In genomic region chr12:123390415-123391093, GRCh38 we compare ENCODE assay signal across 9 cellular contexts. TPM values are rescaled to one million over a fixed set of nuclear protein-coding genes. Genes with fewer than 3 reads are reported as not detected.
DNase-seq lines count a peak whose midpoint lies in the region; ATAC-seq and TF ChIP-seq lines count a peak whose summit lies in the region.
"Had no signal": no experiment of that assay in that cellular context is flagged by ENCODE, and none has a peak within 500 bp of the region (broad histone marks: within the 10 kb centered on the region; RNA-seq: fewer than 3 reads in every experiment).

No MANE protein-coding gene starts in this region.

- H3K27ac Mint-ChIP-seq in activated T-cell treated with anti-CD3 and anti-CD28 coated beads, Interleukin-2, amount 50 U/mL, for 72 hours: peak overlapping the region; percentile 66

- intact Hi-C loops in breast epithelium (cut with DNase I; ENCODE audit: low total_unique reads): no loop called here
- intact Hi-C loops in transverse colon (cut with DNase I; ENCODE audit: low total_unique reads): no loop called here

- H3K4me3 Mint-ChIP-seq in activated T-cell treated with anti-CD3 and anti-CD28 coated beads, Interleukin-2, amount 50 U/mL, for 72 hours: peak overlapping the region; percentile 74 to 91

- TF ChIP-seq EP300 in transverse colon (IDR thresholded peaks at IDR 0.05; ENCODE audit: low read depth): no peak

- no peak for ATAC-seq in activated T-cell treated with anti-CD3 and anti-CD28 coated beads, Interleukin-2, amount 50 U/mL, for 72 hours (replicated peaks in 1 of 2)
- no peak for ATAC-seq in HG03159 (IDR thresholded peaks at IDR 0.05; ENCODE audit: unreplicated experiment)

- H3K36me3 ChIP-seq in breast epithelium (no peaks in the 10 kb centered on the region), transverse colon (peaks cover 0 to 38% (median 16%) of the 10 kb centered on the region in 4 donors)

- in situ Hi-C loops in transverse colon (cut with MboI; ENCODE audit: low pct_ligation_motif_present in 1 of 4, low pct_unique_long_range_greater_than_20kb in 1 of 4, low sequenced_read_pairs in 3 of 4) (no loop called here), GM13977 (cut with MboI; ENCODE audit: low pct_unique_long_range_greater_than_20kb, low sequenced_read_pairs, unreplicated experiment) (no loop called here)

- DNase-seq in activated T-cell treated with anti-CD3 and anti-CD28 coated beads, Interleukin-2, amount 50 U/mL, for 72 hours: no peak
- DNase-seq in activated T-cell treated with anti-CD3 and anti-CD28 coated beads, Interleukin-2, amount 50 U/mL, for 48 hours: no peak
- no peak for DNase-seq in breast epithelium (ENCODE audit: low spot score in 2 of 2)
- peak; percentile 54 to 70 for DNase-seq in lung microvascular endothelial cell (ENCODE audit: low read depth in 2 of 2)
- no peak for DNase-seq in transverse colon
- no peak for DNase-seq in GM13977 (ENCODE audit: low spot score)
- no peak for DNase-seq in NCI-H446 (lab: John Stamatoyannopoulos, UW)
- DNase-seq: DMS 273 treated with DMSO at 0.1 percent for 48 hours had no signal

- peaks cover 12 to 25% of the 10 kb centered on the region in 2 donors for H3K36me3 Mint-ChIP-seq in activated T-cell treated with anti-CD3 and anti-CD28 coated beads, Interleukin-2, amount 50 U/mL, for 72 hours (ENCODE audit: insufficient read depth in 2 of 2)

- peak overlapping the region; percentile 75 to 80 for H3K27ac ChIP-seq in breast epithelium
- H3K27ac ChIP-seq in transverse colon: peak overlapping the region; percentile 89 to 93 (median 92)

- no peaks in the 10 kb centered on the region for H3K9me3 Mint-ChIP-seq in activated T-cell treated with anti-CD3 and anti-CD28 coated beads, Interleukin-2, amount 50 U/mL, for 72 hours

- H3K27me3 Mint-ChIP-seq in activated T-cell treated with anti-CD3 and anti-CD28 coated beads, Interleukin-2, amount 50 U/mL, for 72 hours (ENCODE audit: low read depth): no peaks in the 10 kb centered on the region

- no peak for TF ChIP-seq CTCF in breast epithelium (IDR thresholded peaks at IDR 0.05)
- no peak for TF ChIP-seq CTCF in transverse colon (IDR thresholded peaks at IDR 0.05)
- no peak for TF ChIP-seq CTCF in GM13977 (IDR thresholded peaks at IDR 0.05; ENCODE audit: extremely low read depth, insufficient read depth, missing control alignments)

- no peak for TF ChIP-seq POLR2A in breast epithelium (IDR thresholded peaks at IDR 0.05)
- no peak for TF ChIP-seq POLR2A in transverse colon (IDR thresholded peaks at IDR 0.05)

- no peaks in the 10 kb centered on the region for H3K27me3 ChIP-seq in breast epithelium
- H3K27me3 ChIP-seq in transverse colon: no peaks in the 10 kb centered on the region

- H3K4me1 Mint-ChIP-seq in activated T-cell treated with anti-CD3 and anti-CD28 coated beads, Interleukin-2, amount 50 U/mL, for 72 hours (ENCODE audit: low read depth): peaks cover 38% of the 10 kb centered on the region

- H3K4me3 ChIP-seq in breast epithelium: peak overlapping the region; percentile 63 to 77 (median 71)
- H3K4me3 ChIP-seq in transverse colon: peak overlapping the region in 3 of 4 donors; percentile 62 to 85 (median 76)

- H3K4me1 ChIP-seq in breast epithelium (peaks cover 0 to 9% of the 10 kb centered on the region in 2 donors), transverse colon (peaks cover 16 to 36% (median 27%) of the 10 kb centered on the region in 4 donors)

- 40 to 71% methylated on average over 4 to 15 of the region's 15 CpGs for WGBS in transverse colon (ENCODE audit: low coverage in 1 of 2), 2 donors

- H3K9me3 ChIP-seq in breast epithelium: no peaks in the 10 kb centered on the region
- no peaks in the 10 kb centered on the region for H3K9me3 ChIP-seq in transverse colon

RNA-seq across cellular contexts. Expression of gene KMT5A, which starts 6.6 kb away (rescaled TPM):
- 10 to 100 TPM; 67.4 to 83.7 TPM for total RNA-seq in activated T-cell treated with anti-CD3 and anti-CD28 coated beads, Interleukin-2, amount 50 U/mL, for 72 hours
- total RNA-seq in breast epithelium: 10 to 100 TPM; 27.4 to 53.0 (median 31.1) TPM
- total RNA-seq in lung microvascular endothelial cell: 19.4 and 24.0 TPM in 2 replicates
- 10 to 100 TPM; 32.9 to 43.8 (median 34.4) TPM for total RNA-seq in transverse colon

RNA-seq across cellular contexts. Expression of gene SBNO1, which starts 25.9 kb away (rescaled TPM):
- 10 to 100 TPM; 38.5 to 41.6 TPM for total RNA-seq in activated T-cell treated with anti-CD3 and anti-CD28 coated beads, Interleukin-2, amount 50 U/mL, for 72 hours
- total RNA-seq in breast epithelium: 10 to 100 TPM; 20.3 to 31.0 (median 22.9) TPM
- total RNA-seq in lung microvascular endothelial cell: 14.4 and 17.7 TPM in 2 replicates
- total RNA-seq in transverse colon: 10 to 100 TPM; 14.6 to 26.9 (median 23.8) TPM

RNA-seq across cellular contexts. Expression of gene RILPL2, which starts 45.9 kb away (rescaled TPM):
- 10 to 100 TPM; 13.6 to 13.9 TPM for total RNA-seq in activated T-cell treated with anti-CD3 and anti-CD28 coated beads, Interleukin-2, amount 50 U/mL, for 72 hours
- total RNA-seq in breast epithelium: 10 to 100 TPM in 1 of 3 donors, 1 to 10 TPM in 2; 8.9 to 11.8 (median 9.1) TPM
- total RNA-seq in lung microvascular endothelial cell: 3.1 and 3.2 TPM in 2 replicates
- total RNA-seq in transverse colon: 1 to 10 TPM in 3 of 4 donors, under 1 TPM in 1; 0.60 to 2.7 (median 1.4) TPM

Comparison
In these comparisons a context has a peak if more than half of its experiments do, and no peak if none do; other contexts are left out.
1. DNase-seq: peak in lung microvascular endothelial cell (2 of 2); none in activated T-cell treated with anti-CD3 and anti-CD28 coated beads, Interleukin-2, amount 50 U/mL, for 72 hours (0 of 2), activated T-cell treated with anti-CD3 and anti-CD28 coated beads, Interleukin-2, amount 50 U/mL, for 48 hours (0 of 2), breast epithelium (0 of 2), transverse colon (single experiment), GM13977 (single experiment) and NCI-H446 (0 of 2).